ENCODE assay signal across 8 cellular contexts in the genomic region with DNA sequence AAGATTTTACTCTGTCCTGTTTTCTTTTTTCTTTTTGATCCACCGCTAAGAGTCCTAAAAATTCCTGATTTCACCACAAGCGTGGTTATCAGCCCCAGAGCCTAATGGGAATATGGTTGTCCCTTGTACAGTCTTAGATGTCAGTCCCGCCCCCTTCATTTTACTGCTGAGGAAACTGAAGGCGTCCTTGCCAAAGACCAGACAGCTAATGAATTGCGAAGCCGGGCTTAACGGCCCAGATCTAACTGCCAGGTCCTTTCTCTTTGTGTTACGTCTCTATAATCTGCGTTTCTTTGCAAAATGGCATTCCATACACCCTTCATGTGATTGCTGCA. TPM values are rescaled to one million over a fixed set of nuclear protein-coding genes. Genes with fewer than 3 reads are reported as not detected.
A peak's percentile ranks its signal among the peaks of the same experiment; 100 is the strongest.
DNase-seq lines count a peak whose midpoint lies in the region; ATAC-seq and TF ChIP-seq lines count a peak whose summit lies in the region.

No MANE protein-coding gene starts in this region.

- peaks cover 50% of the 10 kb centered on the region for H3K4me1 ChIP-seq in left ventricle myocardium inferior

- POLR2A ChIA-PET in activated CD4-positive, alpha-beta T cell treated with anti-CD3 and anti-CD28 coated beads for 36 hours (lab: Charles Lee) = no interaction called here

- CTCF ChIA-PET in activated CD4-positive, alpha-beta T cell treated with anti-CD3 and anti-CD28 coated beads for 36 hours (lab: Charles Lee) = interaction anchor here (1.3 to 2.3 kb wide), 3 partner anchors 19 to 152 kb away, joined by 3 to 7 read pairs (median 7); no protein-coding TSS in a partner anchor

- ATAC-seq in activated CD4-positive, alpha-beta T cell treated with anti-CD3 and anti-CD28 coated beads for 36 hours = peak; percentile 7
- ATAC-seq in GM21825 (IDR thresholded peaks at IDR 0.05; ENCODE audit: unreplicated experiment) = peak; percentile 17
- peak; percentile 12 for ATAC-seq in activated naive CD8-positive, alpha-beta T cell treated with anti-CD3 and anti-CD28 coated beads, Interleukin-2, amount 50 U/mL, for 24 hours

- no peaks in the 10 kb centered on the region for H3K9me3 Mint-ChIP-seq in activated CD4-positive, alpha-beta T cell treated with anti-CD3 and anti-CD28 coated beads for 36 hours (ENCODE audit: low read depth)
- no peaks in the 10 kb centered on the region for H3K9me3 Mint-ChIP-seq in activated naive CD8-positive, alpha-beta T cell treated with anti-CD3 and anti-CD28 coated beads, Interleukin-2, amount 50 U/mL, for 24 hours

- H3K4me1 Mint-ChIP-seq in activated CD4-positive, alpha-beta T cell treated with anti-CD3 and anti-CD28 coated beads for 36 hours = peaks cover 29% of the 10 kb centered on the region
- H3K4me1 Mint-ChIP-seq in activated naive CD8-positive, alpha-beta T cell treated with anti-CD3 and anti-CD28 coated beads, Interleukin-2, amount 50 U/mL, for 24 hours = peaks cover 49% of the 10 kb centered on the region

- H3K27me3 Mint-ChIP-seq in activated CD4-positive, alpha-beta T cell treated with anti-CD3 and anti-CD28 coated beads for 36 hours = no peaks in the 10 kb centered on the region
- H3K27me3 Mint-ChIP-seq in activated naive CD8-positive, alpha-beta T cell treated with anti-CD3 and anti-CD28 coated beads, Interleukin-2, amount 50 U/mL, for 24 hours = no peaks in the 10 kb centered on the region

- intact Hi-C loops in activated CD4-positive, alpha-beta T cell treated with anti-CD3 and anti-CD28 coated beads for 36 hours (cut with DNase I, micrococcal nuclease) = loop anchor here (1.0 to 10.0 kb wide), 11 partner anchors 82 to 950 kb away; partner anchors contain the start of genes FAM169A (in 2 of the 2), HEXB (in 2 of the 2), POC5 (in 2 of the 2) and ANKRD31 (in 1 of the 2)
- intact Hi-C loops in left ventricle myocardium inferior (cut with micrococcal nuclease) = no loop called here

- peak overlapping the region; percentile 99 for H3K27ac Mint-ChIP-seq in activated CD4-positive, alpha-beta T cell treated with anti-CD3 and anti-CD28 coated beads for 36 hours
- H3K27ac Mint-ChIP-seq in activated naive CD8-positive, alpha-beta T cell treated with anti-CD3 and anti-CD28 coated beads, Interleukin-2, amount 50 U/mL, for 24 hours = peak overlapping the region; percentile 99

- H3K36me3 Mint-ChIP-seq in activated CD4-positive, alpha-beta T cell treated with anti-CD3 and anti-CD28 coated beads for 36 hours (ENCODE audit: low read depth) = peaks cover 37% of the 10 kb centered on the region
- peaks cover 41% of the 10 kb centered on the region for H3K36me3 Mint-ChIP-seq in activated naive CD8-positive, alpha-beta T cell treated with anti-CD3 and anti-CD28 coated beads, Interleukin-2, amount 50 U/mL, for 24 hours (ENCODE audit: low read depth)

- H3K9me3 ChIP-seq in left ventricle myocardium inferior (replicated peaks) = no peaks in the 10 kb centered on the region

- peaks cover 47% of the 10 kb centered on the region for H3K36me3 ChIP-seq in left ventricle myocardium inferior

- peak overlapping the region; percentile 94 for H3K4me3 Mint-ChIP-seq in activated CD4-positive, alpha-beta T cell treated with anti-CD3 and anti-CD28 coated beads for 36 hours
- H3K4me3 Mint-ChIP-seq in activated naive CD8-positive, alpha-beta T cell treated with anti-CD3 and anti-CD28 coated beads, Interleukin-2, amount 50 U/mL, for 24 hours = peak overlapping the region; percentile 100

- peak overlapping the region; percentile 84 for H3K27ac ChIP-seq in left ventricle myocardium inferior (replicated peaks)

- TF ChIP-seq CTCF in LNCaP clone FGC (IDR thresholded peaks at IDR 0.05; ENCODE audit: control insufficient read depth, extremely low read depth, insufficient read depth) = no peak
- no peak for TF ChIP-seq CTCF in left ventricle myocardium inferior (IDR thresholded peaks at IDR 0.05; ENCODE audit: borderline replicate concordance)

- H3K4me3 ChIP-seq in LNCaP clone FGC (ENCODE audit: low read depth, low read length) (peak overlapping the region; percentile 93), left ventricle myocardium inferior (peak overlapping the region; percentile 90)

- no peaks in the 10 kb centered on the region for H3K27me3 ChIP-seq in left ventricle myocardium inferior (ENCODE audit: low read depth)

- peak; percentile 25 for DNase-seq in activated CD4-positive, alpha-beta T cell treated with anti-CD3 and anti-CD28 coated beads for 36 hours
- DNase-seq in activated CD4-positive, alpha-beta T cell treated with anti-CD3 and anti-CD28 coated beads, Interleukin-2, amount 50 U/mL, for 1 hour = no peak
- peak; percentile 50 for DNase-seq in LNCaP clone FGC (ENCODE audit: low read depth)
- no peak for DNase-seq in activated naive CD8-positive, alpha-beta T cell treated with anti-CD3 and anti-CD28 coated beads, Interleukin-2, amount 50 U/mL, for 24 hours
- DNase-seq in left ventricle myocardium inferior = no peak
- peak; percentile 49 for DNase-seq in renal cortical epithelial cell (ENCODE audit: low read depth)
- no peak for DNase-seq in GM19240 (ENCODE audit: insufficient read length, low spot score)

RNA-seq across cellular contexts. Expression of gene NSA2, which starts 0.5 kb away (rescaled TPM):
- total RNA-seq in activated CD4-positive, alpha-beta T cell treated with anti-CD3 and anti-CD28 coated beads for 36 hours = 100 to 1,000 TPM; 163 to 253 TPM
- total RNA-seq in left ventricle myocardium inferior (44.1 TPM), renal cortical epithelial cell (129 and 160 TPM in 2 replicates)

RNA-seq across cellular contexts. Expression of gene GFM2, which starts 0.6 kb away (rescaled TPM):
- 10 to 100 TPM; 34.7 to 40.4 TPM for total RNA-seq in activated CD4-positive, alpha-beta T cell treated with anti-CD3 and anti-CD28 coated beads for 36 hours
- total RNA-seq in left ventricle myocardium inferior (47.3 TPM), renal cortical epithelial cell (53.7 and 55.4 TPM in 2 replicates)

Comparison
In these comparisons a context has a peak if more than half of its experiments do, and no peak if none do; other contexts are left out.
1. DNase-seq: peak in activated CD4-positive, alpha-beta T cell treated with anti-CD3 and anti-CD28 coated beads for 36 hours (single experiment), LNCaP clone FGC (single experiment) and renal cortical epithelial cell (single experiment); none in activated CD4-positive, alpha-beta T cell treated with anti-CD3 and anti-CD28 coated beads, Interleukin-2, amount 50 U/mL, for 1 hour (single experiment), activated naive CD8-positive, alpha-beta T cell treated with anti-CD3 and anti-CD28 coated beads, Interleukin-2, amount 50 U/mL, for 24 hours (single experiment), left ventricle myocardium inferior (single experiment) and GM19240 (single experiment).
2. Peak in every context shown above with its lines, with median percentiles within 50 percentile points of each other: ATAC-seq.